8 cellular contexts compared by ENCODE assay signal in genomic region chr1:59759156-59759925, GRCh38. TPM values are rescaled to one million over a fixed set of nuclear protein-coding genes. Genes with fewer than 3 reads are reported as not detected.
DNase-seq lines count a peak whose midpoint lies in the region; ATAC-seq, FAIRE-seq and TF ChIP-seq lines count a peak whose summit lies in the region.

No MANE protein-coding gene starts in this region.

- no peak for FAIRE-seq in pancreas (lab: Jason Lieb, UNC)

- H3K9me3 ChIP-seq in pancreas (no peaks in the 10 kb centered on the region), tibial artery (no peaks in the 10 kb centered on the region)

- WGBS in pancreas, 2 donors = 3% methylated on average over 11 of the region's 11 CpGs

- H3K27ac ChIP-seq in pancreas = peak overlapping the region in 2 of 4 donors; percentile 53 to 55
- peak overlapping the region; percentile 10 to 52 for H3K27ac ChIP-seq in tibial artery

- H3K4me1 ChIP-seq in pancreas (peaks cover 0 to 5% (median 0%) of the 10 kb centered on the region in 3 donors), tibial artery (peaks cover 0 to 6% (median 4%) of the 10 kb centered on the region in 4 donors)

- TF ChIP-seq CTCF in GM10248 (IDR thresholded peaks at IDR 0.05; ENCODE audit: control extremely low read depth, extremely low read depth, low read depth, missing control alignments) = peak; percentile 87
- TF ChIP-seq CTCF in HFFc6 (IDR thresholded peaks at IDR 0.05) = peak; percentile 95
- peak; percentile 82 for TF ChIP-seq CTCF in glutamatergic neuron (IDR thresholded peaks at IDR 0.05; ENCODE audit: partially characterized antibody, unreplicated experiment)
- TF ChIP-seq CTCF in pancreas (IDR thresholded peaks at IDR 0.05) = peak; percentile 74 to 87 (median 86)
- TF ChIP-seq CTCF in tibial artery (IDR thresholded peaks at IDR 0.05) = peak; percentile 96 to 98

- H3K36me3 ChIP-seq in pancreas = no peaks in the 10 kb centered on the region
- H3K36me3 ChIP-seq in tibial artery = no peaks in the 10 kb centered on the region

- H3K4me3 ChIP-seq in pancreas = peak overlapping the region in 2 of 4 donors; percentile 17 to 19
- H3K4me3 ChIP-seq in tibial artery = peak overlapping the region; percentile 26 to 30

- H3K4me1 Mint-ChIP-seq in HFFc6 (ENCODE audit: low read depth) (peaks cover 27% of the 10 kb centered on the region), glutamatergic neuron (ENCODE audit: low read depth, unreplicated experiment) (no peaks in the 10 kb centered on the region)

- peak; percentile 97 to 100 (median 100) for ATAC-seq in pancreas

- H3K27ac Mint-ChIP-seq in HFFc6 (peak overlapping the region; percentile 73), glutamatergic neuron (ENCODE audit: unreplicated experiment) (no peak overlapping the region)

- CTCF ChIA-PET in GM10248 (lab: Yijun Ruan, JAX) = interaction anchor here (0.6 to 7.2 kb wide), 50 partner anchors 9 to 1244 kb away, joined by 3 to 61 read pairs (median 4); partner anchors contain the start of genes HOOK1 and OMA1

- intact Hi-C loops in pancreas (cut with DNase I) (loop anchor here in 1 of 3 donors (10.0 kb wide), 1 partner anchor 1015 kb away; no protein-coding TSS in a partner anchor), tibial artery (cut with DNase I; ENCODE audit: low total_unique reads) (loop anchor here (2.0 kb wide), 1 partner anchor 1021 kb away; no protein-coding TSS in a partner anchor)

- H3K9me3 Mint-ChIP-seq in HFFc6 = no peaks in the 10 kb centered on the region
- H3K9me3 Mint-ChIP-seq in glutamatergic neuron (ENCODE audit: unreplicated experiment) = peaks cover 2% of the 10 kb centered on the region

- H3K27me3 ChIP-seq in pancreas = no peaks in the 10 kb centered on the region
- no peaks in the 10 kb centered on the region for H3K27me3 ChIP-seq in tibial artery

- peak overlapping the region; percentile 52; the same call in 1 of the 2 replicates for H3K4me3 Mint-ChIP-seq in HFFc6
- no peak overlapping the region for H3K4me3 Mint-ChIP-seq in glutamatergic neuron (ENCODE audit: unreplicated experiment)

- DNase-seq in GM10248 (ENCODE audit: extremely low spot score) (peak; percentile 82), HFFc6 (peak; percentile 79), MV-4-11 (lab: John Stamatoyannopoulos, UW) (peak; percentile 82), SK-N-DZ (ENCODE audit: low spot score) (peak; percentile 69), glutamatergic neuron (peak; percentile 79), pancreas (peak; percentile 70 to 90 (median 78)), tibial artery (peak; percentile 85 to 91)
- DNase-seq in activated naive CD4-positive, alpha-beta T cell treated with anti-CD3 and anti-CD28 coated beads, Interleukin-2, amount 50 U/mL, for 16 hours = peak; percentile 65

- H3K36me3 Mint-ChIP-seq in HFFc6 (ENCODE audit: low read depth) (no peaks in the 10 kb centered on the region), glutamatergic neuron (ENCODE audit: unreplicated experiment) (no peaks in the 10 kb centered on the region)

- POLR2A ChIA-PET in GM10248 (lab: Yijun Ruan, JAX) = no interaction called here

- H3K27me3 Mint-ChIP-seq in HFFc6 (ENCODE audit: insufficient read depth) (no peaks in the 10 kb centered on the region; the same call in 1 of the 2 replicates), glutamatergic neuron (ENCODE audit: unreplicated experiment) (peaks cover 2% of the 10 kb centered on the region)

RNA-seq across cellular contexts. Expression of gene HOOK1, which starts 55.4 kb away (rescaled TPM):
- not detected for total RNA-seq in HFFc6 (2021; fragmentation: NEBNext Ultra II Directional; extraction: Animal tissue kit (Norgen Biotek cat#: 25700))
- 4.1 and 5.2 TPM in 2 replicates for polyA plus RNA-seq in SK-N-DZ (2014; cell fraction: cytosol; rRNA removed)
- 9.4 and 10.3 TPM in 2 replicates for polyA plus RNA-seq in SK-N-DZ (2014; cell fraction: nucleus; rRNA removed)
- total RNA-seq in glutamatergic neuron (ENCODE audit: unreplicated experiment) (2.1 TPM), pancreas (10 to 100 TPM; 23.2 to 32.0 (median 28.4) TPM)
- polyA plus RNA-seq in pancreas = 10 to 100 TPM; 10.9 to 18.2 TPM
